39 cellular contexts compared by ENCODE assay signal in genomic region chr3:171600030-171600429, GRCh38.
"Had no signal": no experiment of that assay in that cellular context is flagged by ENCODE, and none has a peak within 500 bp of the region (broad histone marks: within the 10 kb centered on the region; RNA-seq: fewer than 3 reads in every experiment).

No MANE protein-coding gene starts in this region.

- ATAC-seq: activated naive CD4-positive, alpha-beta T cell treated with anti-CD3 and anti-CD28 coated beads, Interleukin-2, amount 50 U/mL, for 72 hours; activated naive CD8-positive, alpha-beta T cell treated with anti-CD3 and anti-CD28 coated beads, Interleukin-2, amount 50 U/mL, for 24 hours; activated T-cell treated with anti-CD3 and anti-CD28 coated beads, Interleukin-2, amount 50 U/mL, for 4 hours; activated T-cell treated with anti-CD3 and anti-CD28 coated beads, Interleukin-2, amount 50 U/mL, for 72 hours; activated T-helper 17 cell treated with anti-CD3 and anti-CD28 coated beads, Interleukin-2, amount 50 U/mL, for 72 hours; body of pancreas had no signal

- H3K4me3 Mint-ChIP-seq: activated naive CD4-positive, alpha-beta T cell treated with anti-CD3 and anti-CD28 coated beads for 36 hours; activated naive CD4-positive, alpha-beta T cell treated with anti-CD3 and anti-CD28 coated beads, Interleukin-2, amount 10 ng/mL, durations not matched to agents 7 days and 5 days; activated naive CD4-positive, alpha-beta T cell treated with anti-CD3 and anti-CD28 coated beads, Interleukin-2, amount 50 U/mL, for 24 hours; activated naive CD8-positive, alpha-beta T cell; activated naive CD8-positive, alpha-beta T cell treated with anti-CD3 and anti-CD28 coated beads for 36 hours; activated naive CD8-positive, alpha-beta T cell treated with anti-CD3 and anti-CD28 coated beads, Interleukin-2, amount 10 ng/mL, durations not matched to agents 7 days and 5 days; activated naive CD8-positive, alpha-beta T cell treated with anti-CD3 and anti-CD28 coated beads, Interleukin-2, amount 50 U/mL, for 24 hours; activated T-cell treated with anti-CD3 and anti-CD28 coated beads, Interleukin-2, amount 50 U/mL, for 24 hours; activated T-cell treated with anti-CD3 and anti-CD28 coated beads, Interleukin-2, amount 50 U/mL, for 4 hours; activated T-cell treated with anti-CD3 and anti-CD28 coated beads, Interleukin-2, amount 50 U/mL, for 72 hours; activated T-helper 1 cell treated with anti-CD3 and anti-CD28 coated beads, Interleukin-12 subunit alpha, Interleukin-12 subunit beta, Interleukin-2, Interleukin-4 antibody, amounts not matched to agents 30 ng/mL and 10 ng/mL and 1 ng/mL, durations not matched to agents 14 hours and 24 hours and 36 hours; activated T-helper 17 cell treated with anti-CD3 and anti-CD28 coated beads, Interleukin-2, amount 50 U/mL, for 72 hours; brain; central memory CD8-positive, alpha-beta T cell had no signal

- FAIRE-seq: bronchial epithelial cell had no signal

- H3K9me3 ChIP-seq: adrenal gland, ascending aorta, body of pancreas, breast epithelium had no signal

- H3K27me3 Mint-ChIP-seq: activated naive CD4-positive, alpha-beta T cell treated with anti-CD3 and anti-CD28 coated beads, Interleukin-2, amount 10 ng/mL, durations not matched to agents 7 days and 5 days; activated naive CD4-positive, alpha-beta T cell treated with anti-CD3 and anti-CD28 coated beads, Interleukin-2, amount 50 U/mL, for 24 hours; activated naive CD8-positive, alpha-beta T cell; activated naive CD8-positive, alpha-beta T cell treated with anti-CD3 and anti-CD28 coated beads for 36 hours; activated naive CD8-positive, alpha-beta T cell treated with anti-CD3 and anti-CD28 coated beads, Interleukin-2, amount 10 ng/mL, durations not matched to agents 7 days and 5 days; activated naive CD8-positive, alpha-beta T cell treated with anti-CD3 and anti-CD28 coated beads, Interleukin-2, amount 50 U/mL, for 24 hours; activated T-cell treated with anti-CD3 and anti-CD28 coated beads, Interleukin-2, amount 50 U/mL, for 24 hours; activated T-helper 17 cell treated with anti-CD3 and anti-CD28 coated beads, Interleukin-2, amount 50 U/mL, for 72 hours; brain; central memory CD8-positive, alpha-beta T cell had no signal

- H3K27ac Mint-ChIP-seq: activated naive CD4-positive, alpha-beta T cell treated with anti-CD3 and anti-CD28 coated beads for 36 hours; activated naive CD4-positive, alpha-beta T cell treated with anti-CD3 and anti-CD28 coated beads, Interleukin-2, amount 10 ng/mL, durations not matched to agents 7 days and 5 days; activated naive CD4-positive, alpha-beta T cell treated with anti-CD3 and anti-CD28 coated beads, Interleukin-2, amount 50 U/mL, for 24 hours; activated naive CD4-positive, alpha-beta T cell treated with anti-CD3 and anti-CD28 coated beads, Interleukin-2, amount 50 U/mL, for 72 hours; activated naive CD8-positive, alpha-beta T cell; activated naive CD8-positive, alpha-beta T cell treated with anti-CD3 and anti-CD28 coated beads for 36 hours; activated naive CD8-positive, alpha-beta T cell treated with anti-CD3 and anti-CD28 coated beads, Interleukin-2, amount 10 ng/mL, durations not matched to agents 7 days and 5 days; activated naive CD8-positive, alpha-beta T cell treated with anti-CD3 and anti-CD28 coated beads, Interleukin-2, amount 50 U/mL, for 24 hours; activated T-cell treated with anti-CD3 and anti-CD28 coated beads, Interleukin-2, amount 50 U/mL, for 24 hours; activated T-cell treated with anti-CD3 and anti-CD28 coated beads, Interleukin-2, amount 50 U/mL, for 72 hours; activated T-helper 1 cell treated with anti-CD3 and anti-CD28 coated beads, Interleukin-12 subunit alpha, Interleukin-12 subunit beta, Interleukin-2, Interleukin-4 antibody, amounts not matched to agents 30 ng/mL and 10 ng/mL and 1 ng/mL, durations not matched to agents 14 hours and 24 hours and 36 hours; activated T-helper 17 cell treated with anti-CD3 and anti-CD28 coated beads, Interleukin-2, amount 50 U/mL, for 72 hours; activated T-helper 2 cell treated with anti-CD3 and anti-CD28 coated beads, Interferon-gamma antibody, Interleukin-2, Interleukin-4, amounts not matched to agents 10 μg/mL and 5 μg/mL and 100 μg/mL, durations not matched to agents 14 hours and 24 hours and 36 hours; brain had no signal

- H3K27ac ChIP-seq: adrenal gland, ascending aorta, body of pancreas, brain microvascular endothelial cell, breast epithelium, cardiac muscle cell had no signal

- H3K36me3 ChIP-seq: breast epithelium had no signal

- H3K9me3 Mint-ChIP-seq: activated naive CD4-positive, alpha-beta T cell treated with anti-CD3 and anti-CD28 coated beads for 36 hours; activated naive CD4-positive, alpha-beta T cell treated with anti-CD3 and anti-CD28 coated beads, Interleukin-2, amount 10 ng/mL, durations not matched to agents 7 days and 5 days; activated naive CD4-positive, alpha-beta T cell treated with anti-CD3 and anti-CD28 coated beads, Interleukin-2, amount 50 U/mL, for 24 hours; activated naive CD4-positive, alpha-beta T cell treated with anti-CD3 and anti-CD28 coated beads, Interleukin-2, amount 50 U/mL, for 72 hours; activated naive CD8-positive, alpha-beta T cell treated with anti-CD3 and anti-CD28 coated beads for 36 hours; activated naive CD8-positive, alpha-beta T cell treated with anti-CD3 and anti-CD28 coated beads, Interleukin-2, amount 10 ng/mL, durations not matched to agents 7 days and 5 days; activated naive CD8-positive, alpha-beta T cell treated with anti-CD3 and anti-CD28 coated beads, Interleukin-2, amount 50 U/mL, for 24 hours; activated T-cell treated with anti-CD3 and anti-CD28 coated beads, Interleukin-2, amount 50 U/mL, for 24 hours; activated T-cell treated with anti-CD3 and anti-CD28 coated beads, Interleukin-2, amount 50 U/mL, for 4 hours; activated T-cell treated with anti-CD3 and anti-CD28 coated beads, Interleukin-2, amount 50 U/mL, for 72 hours; activated T-helper 1 cell treated with anti-CD3 and anti-CD28 coated beads, Interleukin-12 subunit alpha, Interleukin-12 subunit beta, Interleukin-2, Interleukin-4 antibody, amounts not matched to agents 30 ng/mL and 10 ng/mL and 1 ng/mL, durations not matched to agents 14 hours and 24 hours and 36 hours; activated T-helper 17 cell treated with anti-CD3 and anti-CD28 coated beads, Interleukin-2, amount 50 U/mL, for 72 hours; activated T-helper 2 cell treated with anti-CD3 and anti-CD28 coated beads, Interferon-gamma antibody, Interleukin-2, Interleukin-4, amounts not matched to agents 10 μg/mL and 5 μg/mL and 100 μg/mL, durations not matched to agents 14 hours and 24 hours and 36 hours; brain; central memory CD8-positive, alpha-beta T cell had no signal

- H3K36me3 Mint-ChIP-seq: activated naive CD4-positive, alpha-beta T cell treated with anti-CD3 and anti-CD28 coated beads, Interleukin-2, amount 10 ng/mL, durations not matched to agents 7 days and 5 days; activated naive CD4-positive, alpha-beta T cell treated with anti-CD3 and anti-CD28 coated beads, Interleukin-2, amount 50 U/mL, for 24 hours; activated naive CD4-positive, alpha-beta T cell treated with anti-CD3 and anti-CD28 coated beads, Interleukin-2, amount 50 U/mL, for 72 hours; activated naive CD8-positive, alpha-beta T cell; activated naive CD8-positive, alpha-beta T cell treated with anti-CD3 and anti-CD28 coated beads for 36 hours; activated naive CD8-positive, alpha-beta T cell treated with anti-CD3 and anti-CD28 coated beads, Interleukin-2, amount 10 ng/mL, durations not matched to agents 7 days and 5 days; brain had no signal

- H3K4me3 ChIP-seq: adrenal gland, ascending aorta, body of pancreas, breast epithelium, cardiac muscle cell had no signal

- DNase-seq: activated effector memory CD4-positive, alpha-beta T cell treated with anti-CD3 and anti-CD28 coated beads, Interleukin-2, amount 50 U/mL, for 16 hours; activated effector memory CD4-positive, alpha-beta T cell treated with Interleukin-2 at 50 U/mL for 16 hours; activated gamma-delta T cell; activated gamma-delta T cell treated with Interleukin-2 at 50 U/mL for 16 hours; activated naive CD4-positive, alpha-beta T cell; activated naive CD4-positive, alpha-beta T cell treated with anti-CD3 and anti-CD28 coated beads for 36 hours; activated naive CD4-positive, alpha-beta T cell treated with anti-CD3 and anti-CD28 coated beads, Interleukin-2, amount 10 ng/mL, durations not matched to agents 7 days and 5 days; activated naive CD4-positive, alpha-beta T cell treated with anti-CD3 and anti-CD28 coated beads, Interleukin-2, amount 50 U/mL, for 16 hours; activated naive CD4-positive, alpha-beta T cell treated with Interleukin-2 at 50 U/mL for 16 hours; activated naive CD8-positive, alpha-beta T cell treated with anti-CD3 and anti-CD28 coated beads for 36 hours; activated naive CD8-positive, alpha-beta T cell treated with anti-CD3 and anti-CD28 coated beads, Interleukin-2, amount 10 ng/mL, durations not matched to agents 7 days and 5 days; activated naive CD8-positive, alpha-beta T cell treated with anti-CD3 and anti-CD28 coated beads, Interleukin-2, amount 50 U/mL, for 24 hours; activated T-cell treated with anti-CD3 and anti-CD28 coated beads, Interleukin-2, amount 50 U/mL, for 1 hour; activated T-cell treated with anti-CD3 and anti-CD28 coated beads, Interleukin-2, amount 50 U/mL, for 24 hours; activated T-cell treated with anti-CD3 and anti-CD28 coated beads, Interleukin-2, amount 50 U/mL, for 4 hours; activated T-cell treated with anti-CD3 and anti-CD28 coated beads, Interleukin-2, amount 50 U/mL, for 48 hours; activated T-cell treated with anti-CD3 and anti-CD28 coated beads, Interleukin-2, amount 50 U/mL, for 72 hours; adrenal gland; amniotic stem cell; amygdala; anterior cingulate cortex; aorta; body of pancreas; brain microvascular endothelial cell; caudate nucleus; central memory CD4-positive, alpha-beta T cell; cerebellar nuclear complex had no signal

- H3K4me1 Mint-ChIP-seq: activated naive CD4-positive, alpha-beta T cell treated with anti-CD3 and anti-CD28 coated beads, Interleukin-2, amount 10 ng/mL, durations not matched to agents 7 days and 5 days; activated naive CD4-positive, alpha-beta T cell treated with anti-CD3 and anti-CD28 coated beads, Interleukin-2, amount 50 U/mL, for 24 hours; activated naive CD8-positive, alpha-beta T cell treated with anti-CD3 and anti-CD28 coated beads for 36 hours; activated naive CD8-positive, alpha-beta T cell treated with anti-CD3 and anti-CD28 coated beads, Interleukin-2, amount 10 ng/mL, durations not matched to agents 7 days and 5 days; activated naive CD8-positive, alpha-beta T cell treated with anti-CD3 and anti-CD28 coated beads, Interleukin-2, amount 50 U/mL, for 24 hours; activated T-helper 17 cell treated with anti-CD3 and anti-CD28 coated beads, Interleukin-2, amount 50 U/mL, for 72 hours; brain; central memory CD8-positive, alpha-beta T cell had no signal

- H3K27me3 ChIP-seq: adrenal gland, ascending aorta, body of pancreas, brain microvascular endothelial cell, breast epithelium, cardiac muscle cell had no signal

- H3K4me1 ChIP-seq: adrenal gland, ascending aorta, body of pancreas, breast epithelium had no signal
